ENCODE assay signal across 11 cellular contexts in genomic region chr3:159855599-159856495, GRCh38. TPM values are rescaled to one million over a fixed set of nuclear protein-coding genes. Genes with fewer than 3 reads are reported as not detected.
DNase-seq lines count a peak whose midpoint lies in the region; ATAC-seq, FAIRE-seq and TF ChIP-seq lines count a peak whose summit lies in the region.
"Had no signal": no experiment of that assay in that cellular context is flagged by ENCODE, and none has a peak within 500 bp of the region (broad histone marks: within the 10 kb centered on the region; RNA-seq: fewer than 3 reads in every experiment).

No MANE protein-coding gene starts in this region.

- H3K4me3 Mint-ChIP-seq in glutamatergic neuron (ENCODE audit: unreplicated experiment), result peak overlapping the region; percentile 63
- no peak overlapping the region for H3K4me3 Mint-ChIP-seq in effector memory CD8-positive, alpha-beta T cell
- H3K4me3 Mint-ChIP-seq: activated T-cell treated with anti-CD3 and anti-CD28 coated beads, Interleukin-2, amount 50 U/mL, for 4 hours; CD4-positive, alpha-beta memory T cell had no signal

- peak overlapping the region; percentile 51 to 69 (median 60) for H3K4me3 ChIP-seq in gastrocnemius medialis
- H3K4me3 ChIP-seq: body of pancreas had no signal

- intact Hi-C loops in gastrocnemius medialis (cut with DNase I; ENCODE audit: low total_unique reads), result loop anchor here (2.0 to 10.0 kb wide), 5 partner anchors 27 to 1019 kb away; partner anchors contain the start of genes KPNA4 and PPM1L

- no peak for ATAC-seq in gastrocnemius medialis
- no peak for ATAC-seq in effector memory CD8-positive, alpha-beta T cell (replicated peaks)
- ATAC-seq: activated T-cell treated with anti-CD3 and anti-CD28 coated beads, Interleukin-2, amount 50 U/mL, for 4 hours; body of pancreas had no signal

- peaks cover 23% of the 10 kb centered on the region for H3K27me3 Mint-ChIP-seq in glutamatergic neuron (ENCODE audit: unreplicated experiment)
- peaks cover 27 to 30% of the 10 kb centered on the region in 2 donors for H3K27me3 Mint-ChIP-seq in effector memory CD8-positive, alpha-beta T cell

- H3K36me3 ChIP-seq in gastrocnemius medialis, result no peaks in the 10 kb centered on the region

- in situ Hi-C loops in gastrocnemius medialis (cut with MboI; ENCODE audit: low sequenced_read_pairs in 4 of 4), result no loop called here

- peak overlapping the region; percentile 86 to 97 (median 92) for H3K27ac ChIP-seq in gastrocnemius medialis
- H3K27ac ChIP-seq: body of pancreas had no signal

- H3K36me3 Mint-ChIP-seq in glutamatergic neuron (ENCODE audit: unreplicated experiment), result no peaks in the 10 kb centered on the region
- no peaks in the 10 kb centered on the region for H3K36me3 Mint-ChIP-seq in effector memory CD8-positive, alpha-beta T cell (ENCODE audit: insufficient read depth)
- H3K36me3 Mint-ChIP-seq: CD4-positive, alpha-beta memory T cell had no signal

- no peaks in the 10 kb centered on the region for H3K27me3 ChIP-seq in gastrocnemius medialis
- H3K27me3 ChIP-seq: body of pancreas had no signal

- H3K9me3 ChIP-seq in gastrocnemius medialis, result no peaks in the 10 kb centered on the region
- H3K9me3 ChIP-seq: body of pancreas had no signal

- peaks cover 75 to 88% of the 10 kb centered on the region in 2 donors for H3K4me1 ChIP-seq in gastrocnemius medialis

- DNase-seq in SK-N-DZ (ENCODE audit: low spot score) (peak; percentile 93), glutamatergic neuron (no peak), gastrocnemius medialis (no peak), NCI-H748 treated with DMSO at 0.1 percent for 48 hours (lab: John Stamatoyannopoulos, UW) (no peak), NOMO-1 treated with dmso at 0.1 percent for 144 hours (lab: John Stamatoyannopoulos, UW; ENCODE audit: unreplicated experiment) (no peak), DMS114 treated with DMSO at 0.1 percent for 48 hours (lab: John Stamatoyannopoulos, UW; ENCODE audit: unreplicated experiment) (no peak)
- DNase-seq in effector memory CD8-positive, alpha-beta T cell, result no peak
- DNase-seq: activated T-cell treated with anti-CD3 and anti-CD28 coated beads, Interleukin-2, amount 50 U/mL, for 4 hours; body of pancreas; CD4-positive, alpha-beta memory T cell had no signal

- H3K4me1 Mint-ChIP-seq in glutamatergic neuron (ENCODE audit: low read depth, unreplicated experiment), result peaks cover 82% of the 10 kb centered on the region
- H3K4me1 Mint-ChIP-seq in effector memory CD8-positive, alpha-beta T cell (ENCODE audit: low read depth in 2 of 2), result no peaks in the 10 kb centered on the region

- peaks cover 34% of the 10 kb centered on the region for H3K9me3 Mint-ChIP-seq in glutamatergic neuron (ENCODE audit: unreplicated experiment)
- no peaks in the 10 kb centered on the region for H3K9me3 Mint-ChIP-seq in effector memory CD8-positive, alpha-beta T cell
- H3K9me3 Mint-ChIP-seq: activated T-cell treated with anti-CD3 and anti-CD28 coated beads, Interleukin-2, amount 50 U/mL, for 4 hours had no signal

- TF ChIP-seq POLR2A in gastrocnemius medialis (IDR thresholded peaks at IDR 0.05), result no peak

- H3K27ac Mint-ChIP-seq in glutamatergic neuron (ENCODE audit: unreplicated experiment), result peak overlapping the region; percentile 98
- H3K27ac Mint-ChIP-seq in effector memory CD8-positive, alpha-beta T cell, result no peak overlapping the region
- H3K27ac Mint-ChIP-seq: CD4-positive, alpha-beta memory T cell had no signal

- TF ChIP-seq CTCF in glutamatergic neuron (IDR thresholded peaks at IDR 0.05; ENCODE audit: partially characterized antibody, unreplicated experiment), result no peak
- TF ChIP-seq CTCF in gastrocnemius medialis (IDR thresholded peaks at IDR 0.05 in 4 of 5, conservative IDR thresholded peaks at IDR 0.05 in 1 of 5), result no peak

- peak; percentile 8 for FAIRE-seq in G401.6 (lab: Jason Lieb, UNC)

RNA-seq across cellular contexts. Expression of gene SCHIP1, which starts 16.2 kb away (rescaled TPM):
- polyA plus RNA-seq in SK-N-DZ (2014; cell fraction: cytosol; rRNA removed), result 127 and 223 TPM in 2 replicates
- 105 and 153 TPM in 2 replicates for polyA plus RNA-seq in SK-N-DZ (2014; cell fraction: nucleus; rRNA removed)
- 76.3 TPM for total RNA-seq in glutamatergic neuron (ENCODE audit: unreplicated experiment)
- total RNA-seq in gastrocnemius medialis, result 100 to 1,000 TPM in 1 of 4 donors, 10 to 100 TPM in 3; 36.8 to 325 (median 85.6) TPM
- total RNA-seq: activated T-cell treated with anti-CD3 and anti-CD28 coated beads, Interleukin-2, amount 50 U/mL, for 4 hours; CD4-positive, alpha-beta memory T cell had no signal
- polyA plus RNA-seq: CD4-positive, alpha-beta memory T cell had no signal
